In the genomic region with DNA sequence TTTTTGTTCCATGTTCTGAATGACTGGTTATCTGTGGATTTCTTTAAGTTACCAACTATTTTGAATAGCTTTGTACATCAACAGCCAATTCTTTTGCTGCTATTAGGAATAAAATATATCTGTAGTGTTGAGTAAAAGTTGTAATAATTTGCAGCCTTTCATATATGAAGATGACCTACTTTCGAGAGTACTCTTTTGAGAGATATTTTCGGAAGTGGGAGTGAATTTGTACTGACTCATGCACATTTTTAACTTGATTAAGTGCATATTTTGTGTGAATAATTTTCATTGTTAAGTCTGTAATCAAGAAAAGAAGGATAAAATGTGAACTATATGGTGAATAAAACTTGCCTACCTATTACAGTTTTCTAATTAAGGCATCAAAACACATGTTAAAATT, we compare ENCODE assay signal across 16 cellular contexts. TPM values are rescaled to one million over a fixed set of nuclear protein-coding genes. Genes with fewer than 3 reads are reported as not detected.
DNase-seq lines count a peak whose midpoint lies in the region; ATAC-seq, FAIRE-seq and TF ChIP-seq lines count a peak whose summit lies in the region.
"Had no signal": no experiment of that assay in that cellular context is flagged by ENCODE, and none has a peak within 500 bp of the region (broad histone marks: within the 10 kb centered on the region; RNA-seq: fewer than 3 reads in every experiment).

No MANE protein-coding gene starts in this region.

- H3K4me1 Mint-ChIP-seq in T-cell = peaks cover 8 to 19% (median 17%) of the 10 kb centered on the region in 3 donors

- no peak for ATAC-seq in T-cell (replicated peaks in 1 of 4)
- no peak for ATAC-seq in HG02970 (IDR thresholded peaks at IDR 0.05; ENCODE audit: low FRiP score, unreplicated experiment)

- peaks cover 52% of the 10 kb centered on the region for H3K36me3 Mint-ChIP-seq in T-cell

- no peak for TF ChIP-seq POLR2A in GM12891 (IDR thresholded peaks at IDR 0.05; ENCODE audit: low read depth, low read length)

- POLR2A ChIA-PET in T-cell (lab: Charles Lee) = interaction anchor here in 1 of 2 donors (0.6 kb wide), 1 partner anchor 32 kb away, joined by 8 read pairs; no protein-coding TSS in a partner anchor

- H3K27ac Mint-ChIP-seq in T-cell = peak overlapping the region; percentile 63 to 68

- FAIRE-seq in colon (lab: Jason Lieb, UNC) = peak; percentile 24
- no peak for FAIRE-seq in GM12891 (lab: Jason Lieb, UNC)
- FAIRE-seq: RCC 7860 had no signal

- H3K4me3 Mint-ChIP-seq in T-cell = no peak overlapping the region

- H3K9me3 Mint-ChIP-seq in T-cell = no peaks in the 10 kb centered on the region

- H3K27me3 Mint-ChIP-seq in T-cell = no peaks in the 10 kb centered on the region

- DNase-seq in EH (ENCODE audit: low read depth) = peak; percentile 10
- no peak for DNase-seq in T-cell
- no peak for DNase-seq in NCI-H2196 (lab: John Stamatoyannopoulos, UW; ENCODE audit: unreplicated experiment)
- no peak for DNase-seq in inferior parietal cortex (ENCODE audit: extremely low spot score)
- no peak for DNase-seq in GM12891 (ENCODE audit: insufficient read length, low spot score)
- DNase-seq: DMS 273 treated with DMSO at 0.1 percent for 48 hours, GF-D8, KG1, NCI-H1048, NCI-H2081 treated with DMSO at 0.1 percent for 48 hours, NCI-H2227 treated with DMSO at 0.1 percent for 48 hours, NCI-H524 treated with DMSO at 0.1 percent for 48 hours, SHP77 had no signal

- CTCF ChIA-PET in T-cell (lab: Charles Lee) = interaction anchor here (0.6 to 1.0 kb wide), 3 partner anchors 17 to 212 kb away, joined by 3 to 9 read pairs (median 5); no protein-coding TSS in a partner anchor

TF ChIP-seq in GM12891, 5 proteins besides CTCF, POLR2A, EP300 and RAD21:
- TF ChIP-seq PAX5 (IDR thresholded peaks at IDR 0.05; ENCODE audit: insufficient read depth, low read length, severe bottlenecking) (no peak), POU2F2 (IDR thresholded peaks at IDR 0.05; ENCODE audit: low read depth, low read length) (no peak), POLR2AphosphoS5 (IDR thresholded peaks at IDR 0.05; ENCODE audit: low read depth, low read length) (no peak), TAF1 (IDR thresholded peaks at IDR 0.05; ENCODE audit: low read depth, low read length) (no peak), SPI1 (IDR thresholded peaks at IDR 0.05; ENCODE audit: low read depth, low read length) (no peak)

RNA-seq across cellular contexts. Expression of a gene that starts 51.9 kb away (rescaled TPM):
- 10 to 100 TPM; 22.5 to 52.8 (median 30.4) TPM for total RNA-seq in T-cell
- polyA plus RNA-seq in GM12891 (2012; ENCODE audit: low read depth, missing spikeins) = 4.6 TPM
